In the genomic region with DNA sequence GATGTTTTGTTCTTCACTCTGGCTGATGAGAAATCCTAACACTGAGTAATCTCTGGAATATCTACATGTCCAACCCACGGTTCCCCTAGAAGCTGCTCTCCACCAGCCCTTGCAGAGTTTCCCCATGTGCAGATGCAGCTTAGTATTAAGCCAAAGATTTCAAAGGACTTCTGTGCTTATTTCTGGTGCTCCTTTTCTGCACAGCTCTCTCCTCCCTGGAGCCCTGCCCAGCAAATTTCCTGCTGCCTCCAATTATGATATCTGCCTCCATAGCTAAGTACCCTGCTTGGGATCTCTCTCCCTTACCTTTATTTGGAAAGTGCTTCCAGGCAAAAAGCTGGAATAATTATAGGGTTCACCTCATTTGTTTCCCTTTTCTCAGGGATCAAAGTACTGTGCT, we compare ENCODE assay signal across 15 cellular contexts.
"Had no signal": no experiment of that assay in that cellular context is flagged by ENCODE, and none has a peak within 500 bp of the region (broad histone marks: within the 10 kb centered on the region; RNA-seq: fewer than 3 reads in every experiment).

No MANE protein-coding gene starts in this region.

- H3K4me1 Mint-ChIP-seq: naive thymus-derived CD4-positive, alpha-beta T cell; nephron progenitor cell had no signal

- H3K27me3 ChIP-seq: esophagus squamous epithelium, gastroesophageal sphincter, stomach, suprapubic skin, thyroid gland had no signal

- H3K36me3 Mint-ChIP-seq: naive thymus-derived CD4-positive, alpha-beta T cell; type B pancreatic cell had no signal

- H3K4me3 ChIP-seq: esophagus squamous epithelium, gastroesophageal sphincter, stomach, suprapubic skin, thyroid gland had no signal

- H3K4me3 Mint-ChIP-seq: naive thymus-derived CD4-positive, alpha-beta T cell; nephron progenitor cell; type B pancreatic cell had no signal

- DNase-seq: dermis blood vessel endothelial cell; esophagus squamous epithelium; foreskin fibroblast; glutamatergic neuron; mesendoderm; naive thymus-derived CD4-positive, alpha-beta T cell; nephron progenitor cell; small intestine; stimulated activated CD4-positive, alpha-beta T cell treated with anti-CD3 and anti-CD28 coated beads, Interleukin-12 subunit alpha, Interleukin-12 subunit beta, amount 100 ng/mL, for 4 hours; stimulated activated naive CD4-positive, alpha-beta T cell; stomach; thyroid gland had no signal

- H3K9me3 ChIP-seq: esophagus squamous epithelium, thyroid gland had no signal

- H3K27me3 Mint-ChIP-seq: naive thymus-derived CD4-positive, alpha-beta T cell; type B pancreatic cell had no signal

- H3K36me3 ChIP-seq: esophagus squamous epithelium, gastroesophageal sphincter, stomach, suprapubic skin, thyroid gland had no signal

- H3K27ac Mint-ChIP-seq: naive thymus-derived CD4-positive, alpha-beta T cell; nephron progenitor cell; type B pancreatic cell had no signal

- H3K27ac ChIP-seq: esophagus squamous epithelium, gastroesophageal sphincter, stomach, suprapubic skin, thyroid gland had no signal

- H3K9me3 Mint-ChIP-seq: type B pancreatic cell had no signal

- H3K4me1 ChIP-seq: esophagus squamous epithelium, gastroesophageal sphincter, stomach, suprapubic skin, thyroid gland had no signal
